Comparison of ENCODE assay signal across 2 cellular contexts in genomic region chr5:142063376-142063775, GRCh38.
TF ChIP-seq lines count a peak whose summit lies in the region.

No MANE protein-coding gene starts in this region.

TF ChIP-seq in SK-N-SH, 30 proteins besides CTCF, POLR2A, EP300 and RAD21 (continued from another document):
- no peak for TF ChIP-seq USF2 (IDR thresholded peaks at IDR 0.05; ENCODE audit: borderline replicate concordance, low read depth, low read length)
- no peak for TF ChIP-seq MEF2A (IDR thresholded peaks at IDR 0.05; ENCODE audit: borderline replicate concordance, low read depth)
- TF ChIP-seq FOSL2 (IDR thresholded peaks at IDR 0.05; ENCODE audit: borderline replicate concordance, low read depth): no peak
- TF ChIP-seq RXRA (IDR thresholded peaks at IDR 0.05; ENCODE audit: borderline replicate concordance, low read depth): no peak
- TF ChIP-seq NFIC (IDR thresholded peaks at IDR 0.05; ENCODE audit: borderline replicate concordance): no peak
- no peak for TF ChIP-seq TEAD4 (IDR thresholded peaks at IDR 0.05; ENCODE audit: borderline replicate concordance, insufficient read depth)
- no peak for TF ChIP-seq POLR2AphosphoS5 (IDR thresholded peaks at IDR 0.05; ENCODE audit: low read depth, low read length)
- TF ChIP-seq YY1 (IDR thresholded peaks at IDR 0.05; ENCODE audit: low read depth): no peak
- TF ChIP-seq TAF1 (IDR thresholded peaks at IDR 0.05; ENCODE audit: borderline replicate concordance, low read depth, low read length): no peak
- TF ChIP-seq, protein P1, sequence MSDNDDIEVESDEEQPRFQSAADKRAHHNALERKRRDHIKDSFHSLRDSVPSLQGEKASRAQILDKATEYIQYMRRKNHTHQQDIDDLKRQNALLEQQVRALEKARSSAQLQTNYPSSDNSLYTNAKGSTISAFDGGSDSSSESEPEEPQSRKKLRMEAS (IDR thresholded peaks at IDR 0.05; ENCODE audit: low read depth): no peak
- no peak for TF ChIP-seq MXI1 (IDR thresholded peaks at IDR 0.05; ENCODE audit: low read depth, low read length)
- TF ChIP-seq SIN3A (IDR thresholded peaks at IDR 0.05; ENCODE audit: borderline replicate concordance, low read depth, low read length): no peak
- TF ChIP-seq, protein P2, sequence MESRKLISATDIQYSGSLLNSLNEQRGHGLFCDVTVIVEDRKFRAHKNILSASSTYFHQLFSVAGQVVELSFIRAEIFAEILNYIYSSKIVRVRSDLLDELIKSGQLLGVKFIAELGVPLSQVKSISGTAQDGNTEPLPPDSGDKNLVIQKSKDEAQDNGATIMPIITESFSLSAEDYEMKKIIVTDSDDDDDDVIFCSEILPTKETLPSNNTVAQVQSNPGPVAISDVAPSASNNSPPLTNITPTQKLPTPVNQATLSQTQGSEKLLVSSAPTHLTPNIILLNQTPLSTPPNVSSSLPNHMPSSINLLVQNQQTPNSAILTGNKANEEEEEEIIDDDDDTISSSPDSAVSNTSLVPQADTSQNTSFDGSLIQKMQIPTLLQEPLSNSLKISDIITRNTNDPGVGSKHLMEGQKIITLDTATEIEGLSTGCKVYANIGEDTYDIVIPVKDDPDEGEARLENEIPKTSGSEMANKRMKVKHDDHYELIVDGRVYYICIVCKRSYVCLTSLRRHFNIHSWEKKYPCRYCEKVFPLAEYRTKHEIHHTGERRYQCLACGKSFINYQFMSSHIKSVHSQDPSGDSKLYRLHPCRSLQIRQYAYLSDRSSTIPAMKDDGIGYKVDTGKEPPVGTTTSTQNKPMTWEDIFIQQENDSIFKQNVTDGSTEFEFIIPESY (IDR thresholded peaks at IDR 0.05; ENCODE audit: borderline replicate concordance, low read depth): no peak
- no peak for TF ChIP-seq GABPA (IDR thresholded peaks at IDR 0.05; ENCODE audit: low read depth)
- TF ChIP-seq FOXJ3 (CRISPR knock-in tag; IDR thresholded peaks at IDR 0.05): no peak

TF ChIP-seq in SK-N-SH treated with all-trans-retinoic acid at 6 μM for 48 hours, 23 proteins besides CTCF, POLR2A, EP300 and RAD21 (continued from another document):
- no peak for TF ChIP-seq ZFP30 (CRISPR knock-in tag; IDR thresholded peaks at IDR 0.05)
- TF ChIP-seq CSRNP3 (CRISPR knock-in tag; IDR thresholded peaks at IDR 0.05): no peak
- TF ChIP-seq ARNTL (CRISPR knock-in tag; IDR thresholded peaks at IDR 0.05; ENCODE audit: borderline replicate concordance, low read depth): no peak
- TF ChIP-seq CREB5 (CRISPR knock-in tag; IDR thresholded peaks at IDR 0.05; ENCODE audit: low read depth): no peak
- TF ChIP-seq ISL1 (CRISPR knock-in tag; IDR thresholded peaks at IDR 0.05): no peak
- no peak for TF ChIP-seq PATZ1 (CRISPR knock-in tag; IDR thresholded peaks at IDR 0.05; ENCODE audit: borderline replicate concordance)
- TF ChIP-seq CSDC2 (CRISPR knock-in tag; IDR thresholded peaks at IDR 0.05): no peak
- no peak for TF ChIP-seq RARB (CRISPR knock-in tag; IDR thresholded peaks at IDR 0.05)
- no peak for TF ChIP-seq OSR1 (CRISPR knock-in tag; IDR thresholded peaks at IDR 0.05)
- no peak for TF ChIP-seq ZC3H10 (CRISPR knock-in tag; IDR thresholded peaks at IDR 0.05)
- no peak for TF ChIP-seq ZFP3 (CRISPR knock-in tag; IDR thresholded peaks at IDR 0.05)
